Comparison of ENCODE assay signal across 8 cellular contexts in genomic region chr19:47107201-47107952, GRCh38.
DNase-seq lines count a peak whose midpoint lies in the region; ATAC-seq and TF ChIP-seq lines count a peak whose summit lies in the region.

No MANE protein-coding gene starts in this region.

- H3K4me3 ChIP-seq in DND-41 (ENCODE audit: low read depth in 1 of 2, low read length in 2 of 2) (no peak overlapping the region), SU-DHL-6 (ENCODE audit: insufficient read depth, low read length, poor library complexity, severe bottlenecking) (no peak overlapping the region), mucosa of rectum (ENCODE audit: low read length in 2 of 2) (no peak overlapping the region)

- H3K4me1 ChIP-seq in DND-41 (ENCODE audit: insufficient read depth, low read length) (peaks cover 44% of the 10 kb centered on the region), mucosa of rectum (ENCODE audit: control insufficient read depth in 2 of 2, insufficient read depth in 2 of 2, low read length in 2 of 2) (peaks cover 30 to 36% of the 10 kb centered on the region in 2 donors)

- TF ChIP-seq CTCF in DND-41 (IDR thresholded peaks at IDR 0.05; ENCODE audit: borderline replicate concordance, extremely low read depth, low read length, poor library complexity, severe bottlenecking), result no peak
- no peak for TF ChIP-seq CTCF in SU-DHL-6 (IDR thresholded peaks at IDR 0.05; ENCODE audit: insufficient read depth, low read length, poor library complexity, severe bottlenecking)

- no peak for DNase-seq in DND-41
- DNase-seq in cerebellar cortex (ENCODE audit: low spot score), result peak; percentile 44
- DNase-seq in NCI-H146 treated with DMSO at 0.1 percent for 48 hours (lab: John Stamatoyannopoulos, UW; ENCODE audit: unreplicated experiment), result no peak
- DNase-seq in effector CD8-positive, alpha-beta T cell (lab: John Stamatoyannopoulos, UW), result no peak

- peaks cover 54% of the 10 kb centered on the region for H3F3A ChIP-seq in SU-DHL-6 (ENCODE audit: insufficient read depth)

- H4K20me1 ChIP-seq in DND-41 (ENCODE audit: insufficient read depth, low read length) (peaks cover 29% of the 10 kb centered on the region; the same call in 1 of the 2 replicates), SU-DHL-6 (ENCODE audit: low read depth, low read length) (0 out of 2 replicates have a peak, but pooled peaks cover 5% of the 10 kb centered on the region)

- H3K9me3 ChIP-seq in DND-41 (ENCODE audit: insufficient read depth, low read length, severe bottlenecking) (no peaks in the 10 kb centered on the region), SU-DHL-6 (ENCODE audit: insufficient read depth, low read length) (no peaks in the 10 kb centered on the region), mucosa of rectum (ENCODE audit: control insufficient read depth in 2 of 2, low read length in 2 of 2) (no peaks in the 10 kb centered on the region)

- H3K27me3 ChIP-seq in DND-41 (ENCODE audit: insufficient read depth, low read length, poor library complexity), result no peaks in the 10 kb centered on the region
- H3K27me3 ChIP-seq in SU-DHL-6 (ENCODE audit: low read length), result no peaks in the 10 kb centered on the region
- no peaks in the 10 kb centered on the region for H3K27me3 ChIP-seq in mucosa of rectum (ENCODE audit: control insufficient read depth in 2 of 2, insufficient read depth in 2 of 2, low read length in 2 of 2)

- H3K79me2 ChIP-seq in DND-41 (ENCODE audit: insufficient read depth, low read length), result peaks cover 97% of the 10 kb centered on the region
- peaks cover 90% of the 10 kb centered on the region for H3K79me2 ChIP-seq in SU-DHL-6 (ENCODE audit: insufficient read depth, low read length)

- H3K36me3 ChIP-seq in DND-41 (ENCODE audit: insufficient read depth, low read length), result peaks cover 51% of the 10 kb centered on the region
- peaks cover 11% of the 10 kb centered on the region; the same call in 1 of the 2 replicates for H3K36me3 ChIP-seq in SU-DHL-6 (ENCODE audit: low read length)
- H3K36me3 ChIP-seq in mucosa of rectum (ENCODE audit: control insufficient read depth in 2 of 2, insufficient read depth in 2 of 2, low read length in 2 of 2), result peaks cover 5 to 7% of the 10 kb centered on the region in 2 donors

- ATAC-seq in DND-41 (ENCODE audit: insufficient read depth, low read depth) (no peak), GM21619 (IDR thresholded peaks at IDR 0.05; ENCODE audit: unreplicated experiment) (no peak), HG02571 (IDR thresholded peaks at IDR 0.05; ENCODE audit: unreplicated experiment) (no peak)

- no peak overlapping the region for H3K9ac ChIP-seq in DND-41 (ENCODE audit: low read depth, low read length)
- no peak overlapping the region for H3K9ac ChIP-seq in SU-DHL-6 (ENCODE audit: low read length)
- H3K9ac ChIP-seq in mucosa of rectum (ENCODE audit: low read depth in 1 of 2, low read length in 2 of 2), result peak overlapping the region in 1 of 2 donors; percentile 54

- no peak overlapping the region for H2AFZ ChIP-seq in DND-41 (ENCODE audit: low read depth, low read length)
- H2AFZ ChIP-seq in SU-DHL-6 (ENCODE audit: low read depth, low read length, severe bottlenecking), result no peak overlapping the region

- H3K9me2 ChIP-seq in SU-DHL-6 (replicated peaks; ENCODE audit: insufficient read depth, low read length), result no peaks in the 10 kb centered on the region

- no peak overlapping the region for H3K27ac ChIP-seq in DND-41 (ENCODE audit: low read length)
- H3K27ac ChIP-seq in SU-DHL-6 (ENCODE audit: low read depth, low read length), result peak overlapping the region; percentile 97; the same call in 1 of the 2 replicates
- H3K27ac ChIP-seq in mucosa of rectum (ENCODE audit: low read depth in 2 of 2, low read length in 2 of 2), result peak overlapping the region; percentile 68 to 100

- H3K4me2 ChIP-seq in DND-41 (ENCODE audit: insufficient read depth, low read length) (peak overlapping the region; percentile 14; the same call in 1 of the 2 replicates), SU-DHL-6 (ENCODE audit: low read depth, low read length, poor library complexity, severe bottlenecking) (peak overlapping the region; percentile 85)
